In the genomic region with DNA sequence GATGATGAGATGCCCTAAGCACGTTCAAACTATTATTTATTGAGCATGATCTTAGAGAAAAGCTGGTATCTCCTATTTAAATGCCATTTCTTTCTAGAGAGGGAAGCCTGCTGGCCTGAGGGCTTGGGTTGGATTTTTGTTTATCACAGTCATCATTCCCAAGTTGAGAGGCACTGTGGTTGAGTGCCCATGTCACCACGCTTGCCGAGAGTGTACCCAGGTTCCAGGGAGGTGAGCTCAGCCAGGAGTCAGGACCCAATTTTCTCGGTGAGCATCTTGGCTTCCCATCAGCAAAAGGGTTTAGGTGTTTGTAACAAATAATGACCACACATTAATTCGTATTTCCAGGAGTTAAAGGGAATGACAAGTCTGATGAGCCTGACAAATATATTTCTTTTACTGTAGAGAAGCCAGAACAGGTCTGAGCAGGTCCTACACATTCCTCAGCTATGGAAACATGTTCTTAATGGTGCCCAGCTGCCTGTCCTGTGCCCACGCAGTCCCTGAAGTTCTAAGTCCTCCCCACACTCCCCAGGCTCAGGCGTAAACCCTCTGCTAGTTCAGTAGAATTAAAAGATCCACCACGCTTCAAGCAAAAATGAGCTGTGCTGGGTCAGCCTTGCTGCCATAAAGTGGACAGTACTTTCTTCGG, we compare ENCODE assay signal across 25 cellular contexts.
"Had no signal": no experiment of that assay in that cellular context is flagged by ENCODE, and none has a peak within 500 bp of the region (broad histone marks: within the 10 kb centered on the region; RNA-seq: fewer than 3 reads in every experiment).

No MANE protein-coding gene starts in this region.

- H3K4me1 Mint-ChIP-seq: activated naive CD4-positive, alpha-beta T cell treated with anti-CD3 and anti-CD28 coated beads, Interleukin-2, amount 10 ng/mL, durations not matched to agents 7 days and 5 days; nephron; stimulated activated effector memory CD8-positive, alpha-beta T cell treated with anti-CD3 and anti-CD28 coated beads, Interleukin-12 subunit alpha, Interleukin-12 subunit beta, amount 100 ng/mL, for 72 hours had no signal

- H3K27ac Mint-ChIP-seq: activated CD8-positive, alpha-beta T cell treated with anti-CD3 and anti-CD28 coated beads, Interleukin-2, amount 10 ng/mL, durations not matched to agents 7 days and 5 days; activated naive CD4-positive, alpha-beta T cell treated with anti-CD3 and anti-CD28 coated beads, Interleukin-2, amount 10 ng/mL, durations not matched to agents 7 days and 5 days; nephron; stimulated activated effector memory CD8-positive, alpha-beta T cell treated with anti-CD3 and anti-CD28 coated beads, Interleukin-12 subunit alpha, Interleukin-12 subunit beta, amount 100 ng/mL, for 72 hours had no signal

- ATAC-seq: activated CD8-positive, alpha-beta T cell treated with anti-CD3 and anti-CD28 coated beads, Interleukin-2, amount 10 ng/mL, durations not matched to agents 7 days and 5 days; activated T-cell treated with anti-CD3 and anti-CD28 coated beads, Interleukin-2, amount 50 U/mL, for 4 hours; body of pancreas; left ventricle myocardium superior; pancreas; psoas muscle; right cardiac atrium; stimulated activated effector memory CD8-positive, alpha-beta T cell treated with anti-CD3 and anti-CD28 coated beads, Interleukin-12 subunit alpha, Interleukin-12 subunit beta, amount 100 ng/mL, for 72 hours had no signal

- H3K36me3 Mint-ChIP-seq: activated naive CD4-positive, alpha-beta T cell treated with anti-CD3 and anti-CD28 coated beads, Interleukin-2, amount 10 ng/mL, durations not matched to agents 7 days and 5 days; stimulated activated effector memory CD8-positive, alpha-beta T cell treated with anti-CD3 and anti-CD28 coated beads, Interleukin-12 subunit alpha, Interleukin-12 subunit beta, amount 100 ng/mL, for 72 hours had no signal

- H3K4me3 ChIP-seq: body of pancreas, hepatocyte, pancreas, psoas muscle, skin epidermis, stomach, transverse colon, vagina had no signal

- H3K9me3 Mint-ChIP-seq: activated T-cell treated with anti-CD3 and anti-CD28 coated beads, Interleukin-2, amount 50 U/mL, for 4 hours; nephron; stimulated activated effector memory CD8-positive, alpha-beta T cell treated with anti-CD3 and anti-CD28 coated beads, Interleukin-12 subunit alpha, Interleukin-12 subunit beta, amount 100 ng/mL, for 72 hours had no signal

- H3K27me3 Mint-ChIP-seq: activated naive CD4-positive, alpha-beta T cell treated with anti-CD3 and anti-CD28 coated beads, Interleukin-2, amount 10 ng/mL, durations not matched to agents 7 days and 5 days had no signal

- DNase-seq: activated CD4-positive, alpha-beta T cell treated with anti-CD3 and anti-CD28 coated beads for 1 hour; activated CD4-positive, alpha-beta T cell treated with anti-CD3 and anti-CD28 coated beads, Interleukin-2, amount 50 U/mL, for 1 hour; activated CD8-positive, alpha-beta T cell treated with anti-CD3 and anti-CD28 coated beads, Interleukin-2, amount 10 ng/mL, durations not matched to agents 7 days and 5 days; activated naive CD4-positive, alpha-beta T cell treated with anti-CD3 and anti-CD28 coated beads, Interleukin-2, amount 10 ng/mL, durations not matched to agents 7 days and 5 days; activated T-cell treated with anti-CD3 and anti-CD28 coated beads, Interleukin-2, amount 50 U/mL, for 4 hours; anterior cingulate cortex; body of pancreas; caudate nucleus; erythroblast; foreskin melanocyte; glutamatergic neuron; left ventricle myocardium superior; psoas muscle; right cardiac atrium; stimulated activated CD4-positive, alpha-beta T cell treated with anti-CD3 and anti-CD28 coated beads, Interleukin-2, amount 100 ng/mL, for 24 hours; stomach; T-helper 1 cell; transverse colon; WERI-Rb-1 had no signal

- H3K4me3 Mint-ChIP-seq: activated CD8-positive, alpha-beta T cell treated with anti-CD3 and anti-CD28 coated beads, Interleukin-2, amount 10 ng/mL, durations not matched to agents 7 days and 5 days; activated naive CD4-positive, alpha-beta T cell treated with anti-CD3 and anti-CD28 coated beads, Interleukin-2, amount 10 ng/mL, durations not matched to agents 7 days and 5 days; activated T-cell treated with anti-CD3 and anti-CD28 coated beads, Interleukin-2, amount 50 U/mL, for 4 hours; nephron; stimulated activated effector memory CD8-positive, alpha-beta T cell treated with anti-CD3 and anti-CD28 coated beads, Interleukin-12 subunit alpha, Interleukin-12 subunit beta, amount 100 ng/mL, for 72 hours had no signal
